Comparison of ENCODE assay signal across 9 cellular contexts in the genomic region with DNA sequence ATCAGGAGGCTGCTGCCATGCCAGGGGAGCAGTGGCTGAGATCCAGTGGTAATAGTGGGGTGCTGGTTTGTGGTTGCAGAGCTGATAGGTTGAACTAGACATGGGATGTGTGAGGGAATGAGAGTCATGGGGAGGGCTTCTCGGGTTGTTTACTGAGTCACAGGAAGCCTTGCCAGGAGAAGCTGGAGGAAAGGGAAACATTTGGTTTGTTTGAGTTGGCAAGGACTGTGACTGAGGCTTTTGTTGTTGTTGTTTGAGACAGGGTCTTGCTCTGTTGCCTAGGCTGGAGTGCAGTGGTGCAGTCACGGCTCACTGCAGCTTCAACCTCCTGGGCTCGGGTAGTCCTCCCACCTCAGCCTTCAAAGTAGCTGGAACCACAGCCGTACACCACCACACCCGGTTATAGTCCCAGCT. TPM values are rescaled to one million over a fixed set of nuclear protein-coding genes. Genes with fewer than 3 reads are reported as not detected.
A peak's percentile ranks its signal among the peaks of the same experiment; 100 is the strongest.
DNase-seq lines count a peak whose midpoint lies in the region; ATAC-seq, FAIRE-seq and TF ChIP-seq lines count a peak whose summit lies in the region.
"Had no signal": no experiment of that assay in that cellular context is flagged by ENCODE, and none has a peak within 500 bp of the region (broad histone marks: within the 10 kb centered on the region; RNA-seq: fewer than 3 reads in every experiment).

No MANE protein-coding gene starts in this region.

- ATAC-seq in GM19328 (IDR thresholded peaks at IDR 0.05; ENCODE audit: unreplicated experiment) (no peak), HG03565 (IDR thresholded peaks at IDR 0.05; ENCODE audit: unreplicated experiment) (no peak)

- TF ChIP-seq CTCF in SK-N-SH (IDR thresholded peaks at IDR 0.05) = no peak

- DNase-seq in GM04504 (ENCODE audit: low read depth) (peak; percentile 86), SK-N-SH (no peak), fibroblast of the conjunctiva (ENCODE audit: low read depth) (peak; percentile 82), skeletal muscle cell (ENCODE audit: low read depth) (peak; percentile 67), NCI-H187 (lab: John Stamatoyannopoulos, UW) (no peak), GM12891 (ENCODE audit: insufficient read length, low spot score) (no peak)
- DNase-seq: NCI-H2081 treated with DMSO at 0.1 percent for 48 hours had no signal

- no peaks in the 10 kb centered on the region for H3K27me3 ChIP-seq in SK-N-SH (ENCODE audit: insufficient read depth)

- WGBS in SK-N-SH (ENCODE audit: low lambda C conversion rate) = 57% methylated on average over 3 of the region's 5 CpGs

- peaks cover 56 to 67% of the 10 kb centered on the region in 2 experiments for H3K36me3 ChIP-seq in SK-N-SH (replicated peaks in 1 of 2; ENCODE audit: control insufficient read depth in 1 of 2, insufficient read depth in 2 of 2, low read length in 1 of 2)

- H3K9ac ChIP-seq in SK-N-SH = peak overlapping the region; percentile 34

- no peaks in the 10 kb centered on the region for H4K20me1 ChIP-seq in SK-N-SH (ENCODE audit: insufficient read depth)

- CTCF ChIA-PET in SK-N-SH (lab: Yijun Ruan, JAX) = interaction anchor here (1.4 to 2.8 kb wide), 3 partner anchors 12 to 97 kb away, joined by 4 to 8 read pairs (median 4); no protein-coding TSS in a partner anchor

- H2AFZ ChIP-seq in SK-N-SH (ENCODE audit: low read depth) = no peak overlapping the region

- H3K4me3 ChIP-seq in SK-N-SH (ENCODE audit: low read depth in 2 of 2, low read length in 1 of 2) (no peak overlapping the region), skeletal muscle cell (ENCODE audit: low read depth, low read length) (no peak overlapping the region)

- FAIRE-seq in GM12891 (lab: Jason Lieb, UNC) = no peak

- TF ChIP-seq EP300 in SK-N-SH (IDR thresholded peaks at IDR 0.05; ENCODE audit: borderline replicate concordance in 1 of 2, low read depth in 1 of 2, low read length in 1 of 2) = 0 out of 4 replicates have a peak, but pooled peaks of 1 of the 2 experiments have one; percentile 19

- POLR2A ChIA-PET in SK-N-SH (lab: Yijun Ruan, JAX) = interaction anchor here (0.6 kb wide), 1 partner anchor 76 kb away, joined by 5 read pairs; no protein-coding TSS in a partner anchor

- H3K4me1 ChIP-seq in SK-N-SH (ENCODE audit: control insufficient read depth in 1 of 2, insufficient read depth in 2 of 2, low read depth in 1 of 2, low read length in 1 of 2) = peaks cover 0 to 30% of the 10 kb centered on the region in 2 experiments; a peak in 2 of 4 replicates

- peak overlapping the region; percentile 71 for H3K4me2 ChIP-seq in SK-N-SH

- no peak for TF ChIP-seq RAD21 in SK-N-SH (IDR thresholded peaks at IDR 0.05; ENCODE audit: low read length)

- no peak for TF ChIP-seq POLR2A in GM12891 (IDR thresholded peaks at IDR 0.05; ENCODE audit: low read depth, low read length)

- peaks cover 6% of the 10 kb centered on the region for H3K79me2 ChIP-seq in SK-N-SH (ENCODE audit: insufficient read depth)

- no peaks in the 10 kb centered on the region for H3K9me3 ChIP-seq in SK-N-SH

- peaks cover 20% of the 10 kb centered on the region for H3F3A ChIP-seq in SK-N-SH (replicated peaks; ENCODE audit: insufficient read depth)

- no peaks in the 10 kb centered on the region for H3K9me2 ChIP-seq in SK-N-SH

- H3K27ac ChIP-seq in SK-N-SH (ENCODE audit: low read depth in 2 of 2, low read length in 1 of 2) = peak overlapping the region in 1 of 2 experiments; percentile 90; a peak in 2 of 4 replicates

TF ChIP-seq in SK-N-SH, 30 proteins besides CTCF, POLR2A, EP300 and RAD21:
- TF ChIP-seq FOSL2 (IDR thresholded peaks at IDR 0.05; ENCODE audit: borderline replicate concordance, low read depth) (peak; percentile 64), TCF12 (IDR thresholded peaks at IDR 0.05) (no peak), NFIC (IDR thresholded peaks at IDR 0.05; ENCODE audit: borderline replicate concordance) (peak; percentile 91), MXI1 (IDR thresholded peaks at IDR 0.05; ENCODE audit: low read depth, low read length) (no peak)
- TF ChIP-seq, protein P1, sequence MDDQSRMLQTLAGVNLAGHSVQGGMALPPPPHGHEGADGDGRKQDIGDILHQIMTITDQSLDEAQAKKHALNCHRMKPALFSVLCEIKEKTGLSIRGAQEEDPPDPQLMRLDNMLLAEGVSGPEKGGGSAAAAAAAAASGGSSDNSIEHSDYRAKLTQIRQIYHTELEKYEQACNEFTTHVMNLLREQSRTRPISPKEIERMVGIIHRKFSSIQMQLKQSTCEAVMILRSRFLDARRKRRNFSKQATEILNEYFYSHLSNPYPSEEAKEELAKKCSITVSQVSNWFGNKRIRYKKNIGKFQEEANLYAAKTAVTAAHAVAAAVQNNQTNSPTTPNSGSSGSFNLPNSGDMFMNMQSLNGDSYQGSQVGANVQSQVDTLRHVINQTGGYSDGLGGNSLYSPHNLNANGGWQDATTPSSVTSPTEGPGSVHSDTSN (IDR thresholded peaks at IDR 0.05) = peak; percentile 38; the same call in 1 of the 2 replicates
- TF ChIP-seq, protein P2, sequence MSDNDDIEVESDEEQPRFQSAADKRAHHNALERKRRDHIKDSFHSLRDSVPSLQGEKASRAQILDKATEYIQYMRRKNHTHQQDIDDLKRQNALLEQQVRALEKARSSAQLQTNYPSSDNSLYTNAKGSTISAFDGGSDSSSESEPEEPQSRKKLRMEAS (IDR thresholded peaks at IDR 0.05; ENCODE audit: low read depth) = 0 out of 2 replicates have a peak, but pooled peaks have one; percentile 49

TF ChIP-seq in GM12891, 5 proteins besides CTCF, POLR2A, EP300 and RAD21:
- TF ChIP-seq POLR2AphosphoS5 (IDR thresholded peaks at IDR 0.05; ENCODE audit: low read depth, low read length) (no peak), POU2F2 (IDR thresholded peaks at IDR 0.05; ENCODE audit: low read depth, low read length) (no peak), PAX5 (IDR thresholded peaks at IDR 0.05; ENCODE audit: insufficient read depth, low read length, severe bottlenecking) (no peak), TAF1 (IDR thresholded peaks at IDR 0.05; ENCODE audit: low read depth, low read length) (no peak), SPI1 (IDR thresholded peaks at IDR 0.05; ENCODE audit: low read depth, low read length) (no peak)
TF ChIP-seq in GM12891: peak in this region for 0.

RNA-seq across cellular contexts. Expression of a gene that starts 49.3 kb away (rescaled TPM):
- polyA plus RNA-seq in SK-N-SH (2012; rRNA removed) = 6.1 and 7.3 TPM in 2 replicates
- 3.4 and 4.3 TPM in 2 replicates for polyA plus RNA-seq in SK-N-SH (2012; cell fraction: cytosol; rRNA removed)
- 35.3 and 62.4 TPM in 2 replicates for polyA plus RNA-seq in SK-N-SH (2012; cell fraction: nucleus; rRNA removed)
- polyA plus RNA-seq in GM12891 (2012; ENCODE audit: low read depth, missing spikeins) = 22.3 TPM

RNA-seq across cellular contexts. Expression of a gene that starts 55.1 kb away (rescaled TPM):
- not detected in 2 replicates for polyA plus RNA-seq in SK-N-SH (2012; rRNA removed)
- polyA plus RNA-seq in SK-N-SH (2012; cell fraction: cytosol; rRNA removed) = not detected in 2 replicates
- polyA plus RNA-seq in SK-N-SH (2012; cell fraction: nucleus; rRNA removed) = not detected in 2 replicates
- polyA plus RNA-seq in GM12891 (2012; ENCODE audit: low read depth, missing spikeins) = not detected

Comparison
In these comparisons a context has a peak if more than half of its experiments do, and no peak if none do; other contexts are left out.
1. DNase-seq: peak in GM04504 (single experiment), fibroblast of the conjunctiva (single experiment) and skeletal muscle cell (single experiment); none in SK-N-SH (single experiment), NCI-H187 (0 of 2) and GM12891 (single experiment).